In the genomic region with DNA sequence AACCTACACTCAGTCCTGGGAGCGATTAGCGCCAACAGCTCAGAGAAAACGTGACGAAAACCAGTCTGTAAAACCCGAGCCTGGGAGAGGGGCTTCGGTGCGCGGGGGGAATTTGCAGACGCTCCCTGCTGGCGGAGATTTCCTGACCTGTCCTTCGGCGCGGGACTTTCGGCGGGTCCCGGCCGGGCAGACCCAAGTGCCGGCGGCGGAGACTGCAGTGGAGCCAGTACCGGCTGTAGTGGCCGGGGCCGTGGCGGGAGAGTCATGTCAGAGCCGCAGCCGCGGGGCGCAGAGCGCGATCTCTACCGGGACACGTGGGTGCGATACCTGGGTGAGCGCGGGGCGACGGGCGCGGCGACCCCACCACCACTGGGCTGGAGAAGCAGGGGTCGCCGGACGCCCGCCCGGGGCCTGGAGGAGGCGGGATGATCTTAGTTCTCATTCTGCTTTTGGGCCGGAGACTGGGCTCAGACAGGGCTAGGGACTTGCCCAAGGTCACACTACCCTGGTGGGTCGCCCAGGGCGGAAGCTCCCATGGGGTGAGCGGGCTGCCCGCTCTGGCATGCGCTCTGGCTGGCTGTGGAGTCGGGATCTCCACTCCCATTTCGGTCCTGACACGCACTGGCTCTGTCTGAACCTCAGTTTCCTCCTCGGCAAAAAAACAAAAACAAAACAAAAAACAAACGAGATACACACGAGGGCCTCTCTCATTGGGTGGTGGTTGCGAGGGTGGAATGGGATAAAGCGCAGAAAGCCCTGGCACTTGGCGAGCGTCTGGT, we compare ENCODE assay signal across 8 cellular contexts. TPM values are rescaled to one million over a fixed set of nuclear protein-coding genes. Genes with fewer than 3 reads are reported as not detected.
DNase-seq lines count a peak whose midpoint lies in the region; ATAC-seq and TF ChIP-seq lines count a peak whose summit lies in the region.

A gene with protein sequence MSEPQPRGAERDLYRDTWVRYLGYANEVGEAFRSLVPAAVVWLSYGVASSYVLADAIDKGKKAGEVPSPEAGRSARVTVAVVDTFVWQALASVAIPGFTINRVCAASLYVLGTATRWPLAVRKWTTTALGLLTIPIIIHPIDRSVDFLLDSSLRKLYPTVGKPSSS (plus strand): TSS at position 153 of the 779 bp plus-strand sequence. CDS start 112 bp downstream, at position 265.

- H3K9me3 ChIP-seq in osteoblast (ENCODE audit: low read depth, low read length): no peaks in the 10 kb centered on the region
- H3K9me3 ChIP-seq in aorta (ENCODE audit: control insufficient read depth, low read length): no peaks in the 10 kb centered on the region

- intact Hi-C loops in head of caudate nucleus (cut with DNase I): loop anchor here (5.0 to 10.0 kb wide), 2 partner anchors 39 to 159 kb away; a partner anchor contains a TSS
- intact Hi-C loops in aorta (cut with DNase I): no loop called here

- ATAC-seq in activated naive CD4-positive, alpha-beta T cell treated with anti-CD3 and anti-CD28 coated beads, Interleukin-2, amount 50 U/mL, for 72 hours: peak in 1 of 2 donors; percentile 6
- ATAC-seq in aorta (ENCODE audit: low FRiP score): no peak
- ATAC-seq in HG03095 (IDR thresholded peaks at IDR 0.05; ENCODE audit: unreplicated experiment): no peak

- H3K4me1 ChIP-seq in osteoblast (ENCODE audit: insufficient read depth, low read length): peaks cover 50% of the 10 kb centered on the region
- peaks cover 0 to 3% of the 10 kb centered on the region in 2 donors for H3K4me1 ChIP-seq in aorta (ENCODE audit: control insufficient read depth in 1 of 2, insufficient read depth in 2 of 2, low read length in 2 of 2)

- TF ChIP-seq CTCF in osteoblast (IDR thresholded peaks at IDR 0.05; ENCODE audit: extremely low read depth, low read depth, low read length): no peak

- H3K79me2 ChIP-seq in osteoblast (ENCODE audit: insufficient read depth, low read length): peaks cover 3% of the 10 kb centered on the region

- H3K4me3 ChIP-seq in osteoblast (ENCODE audit: insufficient read depth, low read length) (peak within 1 kb of the TSS; percentile 79), aorta (ENCODE audit: low read length in 2 of 2) (peak within 1 kb of the TSS; percentile 24 to 43)

- H3K4me2 ChIP-seq in osteoblast (ENCODE audit: insufficient read depth, low read length): peak within 1 kb of the TSS; percentile 93

- peaks cover 11% of the 10 kb centered on the region for H3K36me3 ChIP-seq in osteoblast (ENCODE audit: insufficient read depth, low read length)
- no peaks in the 10 kb centered on the region for H3K36me3 ChIP-seq in aorta (ENCODE audit: control insufficient read depth in 1 of 2, insufficient read depth in 2 of 2, low read length in 1 of 2)

- peaks cover 12 to 35% of the 10 kb centered on the region in 2 donors for H3K36me3 Mint-ChIP-seq in activated naive CD4-positive, alpha-beta T cell treated with anti-CD3 and anti-CD28 coated beads, Interleukin-2, amount 50 U/mL, for 72 hours

- no peaks in the 10 kb centered on the region for H3K9me3 Mint-ChIP-seq in activated naive CD4-positive, alpha-beta T cell treated with anti-CD3 and anti-CD28 coated beads, Interleukin-2, amount 50 U/mL, for 72 hours

- WGBS in aorta, 2 donors: 1 to 2% methylated on average over 59 to 62 of the region's 62 CpGs

- peak within 1 kb of the TSS; percentile 84 for H2AFZ ChIP-seq in osteoblast (ENCODE audit: low read length)

- H3K27ac Mint-ChIP-seq in activated naive CD4-positive, alpha-beta T cell treated with anti-CD3 and anti-CD28 coated beads, Interleukin-2, amount 50 U/mL, for 72 hours: peak within 1 kb of the TSS; percentile 95 to 97

- in situ Hi-C loops in Caki2 (cut with HindIII; ENCODE audit: low pct_unique_long_range_greater_than_20kb, low sequenced_read_pairs): no loop called here

- DNase-seq in Caki2 (ENCODE audit: low read depth) (peak; percentile 80), HuH-7 (ENCODE audit: low spot score) (peak; percentile 75), SHP77 (lab: John Stamatoyannopoulos, UW) (peak; percentile 66 to 77), head of caudate nucleus (peak in 41 of 42 donors; percentile 23 to 76 (median 57)), osteoblast (ENCODE audit: insufficient read length, low spot score, missing footprints) (no peak), aorta (peak; percentile 71 to 87)
- peak; percentile 56 to 65 for DNase-seq in activated naive CD4-positive, alpha-beta T cell treated with anti-CD3 and anti-CD28 coated beads, Interleukin-2, amount 50 U/mL, for 72 hours (ENCODE audit: low spot score in 2 of 2)

- H4K20me1 ChIP-seq in osteoblast (ENCODE audit: insufficient read depth, low read length): no peaks in the 10 kb centered on the region

- H3K27ac ChIP-seq in osteoblast (ENCODE audit: low read depth, low read length) (peak within 1 kb of the TSS; percentile 97), aorta (ENCODE audit: low read depth in 1 of 2, low read length in 2 of 2) (peak within 1 kb of the TSS in 1 of 2 donors; percentile 30)

- H3K27me3 ChIP-seq in osteoblast (ENCODE audit: insufficient read depth, low read length): no peaks in the 10 kb centered on the region
- no peaks in the 10 kb centered on the region for H3K27me3 ChIP-seq in aorta (ENCODE audit: control insufficient read depth in 1 of 2, insufficient read depth in 2 of 2, low read length in 1 of 2)

RNA-seq across cellular contexts. Expression of the gene that starts here (rescaled TPM):
- 151 and 189 TPM in 2 replicates for total RNA-seq in Caki2 (2014; rRNA removed; shearing (Covaris generic); ENCODE audit: low replicate concordance)
- 10 to 100 TPM; 17.9 to 68.3 TPM for total RNA-seq in activated naive CD4-positive, alpha-beta T cell treated with anti-CD3 and anti-CD28 coated beads, Interleukin-2, amount 50 U/mL, for 72 hours
- 5.3 and 6.9 TPM in 2 replicates for total RNA-seq in osteoblast
- total RNA-seq in aorta: 1 to 10 TPM; 4.1 to 4.4 TPM
- polyA plus RNA-seq in aorta: 1 to 10 TPM; 4.0 to 6.8 TPM
